1 cellular context compared by ENCODE assay signal in genomic region chr1:169779970-169780369, GRCh38.
TF ChIP-seq lines count a peak whose summit lies in the region.

No MANE protein-coding gene starts in this region.

TF ChIP-seq in WTC11, 78 proteins besides CTCF, POLR2A, EP300 and RAD21 (continued from another document):
- no peak for TF ChIP-seq ZNF281 (CRISPR knock-in tag; IDR thresholded peaks at IDR 0.05)
- TF ChIP-seq ESRRA (CRISPR knock-in tag; IDR thresholded peaks at IDR 0.05; ENCODE audit: borderline replicate concordance), result no peak
